24 cellular contexts compared by ENCODE assay signal in the genomic region with DNA sequence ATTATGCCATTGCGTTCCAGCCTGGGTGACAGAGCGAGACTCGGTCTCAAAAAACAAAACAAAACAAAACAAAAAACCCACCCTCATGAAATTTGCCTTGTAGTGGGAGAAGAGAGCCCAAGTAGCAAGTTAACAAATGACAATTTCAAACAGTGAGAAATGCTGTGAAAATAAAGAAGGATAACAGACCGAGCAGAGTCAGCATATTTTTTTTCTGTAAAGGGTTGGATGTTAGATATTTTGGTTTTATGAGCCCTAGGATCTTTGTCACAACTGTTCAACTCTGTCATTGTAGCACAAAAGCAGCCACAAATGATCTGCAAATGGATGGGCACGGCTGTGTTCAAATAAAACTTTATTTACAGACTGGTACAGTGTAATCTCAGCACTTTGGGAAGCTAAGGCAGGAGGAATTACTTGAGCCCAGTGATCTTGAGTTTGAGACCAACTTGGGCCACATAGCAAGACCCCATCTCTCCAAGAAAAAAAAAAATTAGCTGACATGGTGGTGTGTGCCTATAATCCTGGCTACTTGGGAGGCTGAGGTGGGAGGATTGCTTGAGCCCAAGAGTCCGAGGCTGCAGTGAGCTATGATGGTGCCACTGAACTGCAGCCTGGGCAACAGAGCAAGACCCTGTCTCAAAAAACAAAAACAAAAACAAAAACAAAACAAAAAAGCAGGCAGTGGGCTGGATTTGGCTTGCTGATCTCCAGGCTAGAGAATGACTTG.
"Had no signal": no experiment of that assay in that cellular context is flagged by ENCODE, and none has a peak within 500 bp of the region (broad histone marks: within the 10 kb centered on the region; RNA-seq: fewer than 3 reads in every experiment).

No MANE protein-coding gene starts in this region.

- H3K9me3 Mint-ChIP-seq: effector memory CD8-positive, alpha-beta T cell; natural killer cell; neural crest cell; stimulated activated effector memory CD8-positive, alpha-beta T cell treated with anti-CD3 and anti-CD28 coated beads, Interleukin-12 subunit alpha, Interleukin-12 subunit beta, amount 100 ng/mL, for 72 hours had no signal

- H3K9me3 ChIP-seq: gastrocnemius medialis, lower lobe of right lung, neutrophil, pancreas, testis, tibial artery, upper lobe of right lung, uterus had no signal

- H3K27ac Mint-ChIP-seq: effector memory CD8-positive, alpha-beta T cell; natural killer cell; stimulated activated effector memory CD8-positive, alpha-beta T cell treated with anti-CD3 and anti-CD28 coated beads, Interleukin-12 subunit alpha, Interleukin-12 subunit beta, amount 100 ng/mL, for 72 hours had no signal

- FAIRE-seq: endometrium, keratinocyte, pancreas had no signal

- H3K27ac ChIP-seq: gastrocnemius medialis, lower lobe of right lung, neutrophil, pancreas, testis, tibial artery, upper lobe of right lung, uterus had no signal

- H3K4me1 ChIP-seq: gastrocnemius medialis, lower lobe of right lung, pancreas, testis, tibial artery, upper lobe of right lung, uterus had no signal

- ATAC-seq: effector memory CD8-positive, alpha-beta T cell; gastrocnemius medialis; left ventricle myocardium superior; lower lobe of right lung; natural killer cell; pancreas; sciatic nerve; stimulated activated effector memory CD8-positive, alpha-beta T cell treated with anti-CD3 and anti-CD28 coated beads, Interleukin-12 subunit alpha, Interleukin-12 subunit beta, amount 100 ng/mL, for 72 hours; stimulated activated naive CD8-positive, alpha-beta T cell treated with anti-CD3 and anti-CD28 coated beads, Interleukin-15, Interleukin-2, amounts not matched to agents 100 U/mL and 50 U/mL, for 24 hours; upper lobe of right lung had no signal

- H3K36me3 Mint-ChIP-seq: natural killer cell; stimulated activated effector memory CD8-positive, alpha-beta T cell treated with anti-CD3 and anti-CD28 coated beads, Interleukin-12 subunit alpha, Interleukin-12 subunit beta, amount 100 ng/mL, for 72 hours had no signal

- H3K4me3 ChIP-seq: gastrocnemius medialis, lower lobe of right lung, pancreas, smooth muscle cell, testis, tibial artery, upper lobe of right lung, uterus had no signal

- H3K4me3 Mint-ChIP-seq: effector memory CD8-positive, alpha-beta T cell; natural killer cell; neural crest cell; stimulated activated effector memory CD8-positive, alpha-beta T cell treated with anti-CD3 and anti-CD28 coated beads, Interleukin-12 subunit alpha, Interleukin-12 subunit beta, amount 100 ng/mL, for 72 hours had no signal

- H3K36me3 ChIP-seq: gastrocnemius medialis, lower lobe of right lung, neutrophil, pancreas, tibial artery, upper lobe of right lung, uterus had no signal

- H3K27me3 ChIP-seq: gastrocnemius medialis, neutrophil, pancreas, testis, tibial artery, upper lobe of right lung, uterus had no signal

- DNase-seq: cortex of kidney; effector memory CD8-positive, alpha-beta T cell; gastrocnemius medialis; head of caudate nucleus; left ventricle myocardium superior; lower lobe of right lung; natural killer cell; pancreas; stimulated activated CD4-positive, alpha-beta T cell treated with anti-CD3 and anti-CD28 coated beads, Interleukin-12 subunit alpha, Interleukin-12 subunit beta, amount 100 ng/mL, for 4 hours; stimulated activated CD4-positive, alpha-beta T cell treated with anti-CD3 and anti-CD28 coated beads, Interleukin-1b, Interleukin-23, amount 100 ng/mL, for 48 hours; stimulated activated CD4-positive, alpha-beta T cell treated with anti-CD3 and anti-CD28 coated beads, Interleukin-4, amount 100 ng/mL, for 1 hour; stimulated activated naive CD8-positive, alpha-beta T cell treated with anti-CD3 and anti-CD28 coated beads, Interleukin-15, Interleukin-2, amounts not matched to agents 100 U/mL and 50 U/mL, for 24 hours; substantia nigra; testis; tibial artery; upper lobe of right lung; uterus had no signal

- H3K4me2 ChIP-seq: smooth muscle cell had no signal

- H3K4me1 Mint-ChIP-seq: natural killer cell had no signal
